1 cellular context compared by ENCODE assay signal in the genomic region with DNA sequence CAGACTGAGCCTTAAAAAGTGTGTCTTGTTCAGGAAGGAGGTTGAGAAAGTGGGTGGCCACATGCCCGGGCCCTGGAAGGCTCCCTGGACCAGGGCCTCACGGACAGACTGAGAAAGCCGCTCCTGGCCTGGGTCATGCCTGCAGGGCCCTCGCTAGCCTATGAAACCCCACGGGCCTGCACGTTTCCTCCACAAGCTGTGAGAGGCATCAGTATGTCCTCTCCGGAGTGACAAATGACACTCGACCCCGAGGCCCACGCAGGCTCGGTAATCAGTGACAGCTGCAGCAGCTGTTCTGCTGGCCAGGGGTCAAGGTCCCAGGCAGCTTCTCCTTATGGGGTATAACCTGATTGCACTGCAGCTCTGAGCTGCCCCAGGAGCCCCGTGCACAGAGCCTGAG.
TF ChIP-seq lines count a peak whose summit lies in the region.

No MANE protein-coding gene starts in this region.

TF ChIP-seq in K562, 482 proteins besides CTCF, POLR2A, EP300 and RAD21 (continued from another document):
- TF ChIP-seq HNRNPLL (IDR thresholded peaks at IDR 0.05; ENCODE audit: low read depth, low read length, poor library complexity, severe bottlenecking) (no peak), ZNF347 (CRISPR knock-in tag; IDR thresholded peaks at IDR 0.05; ENCODE audit: low read depth) (no peak), CCNT2 (IDR thresholded peaks at IDR 0.05; ENCODE audit: borderline replicate concordance, extremely low read depth, insufficient read length, low read depth, low read length) (no peak), NONO (IDR thresholded peaks at IDR 0.05; ENCODE audit: low read depth in 2 of 2, low read length in 1 of 2) (no peak), HLTF (IDR thresholded peaks at IDR 0.05) (no peak), ZNF717 (CRISPR knock-in tag; IDR thresholded peaks at IDR 0.05) (no peak), CBFA2T2 (conservative IDR thresholded peaks at IDR 0.05) (peak; percentile 40; the same call in 1 of the 2 replicates), HMGXB4 (CRISPR knock-in tag; IDR thresholded peaks at IDR 0.05) (no peak), ZNF316 (IDR thresholded peaks at IDR 0.05) (no peak), SMAD3 (CRISPR knock-in tag; conservative IDR thresholded peaks at IDR 0.05) (no peak), SRSF1 (IDR thresholded peaks at IDR 0.05; ENCODE audit: low read depth, low read length) (no peak), CBFA2T3 (IDR thresholded peaks at IDR 0.05) (peak; percentile 54), TFAP4 (CRISPR knock-in tag; IDR thresholded peaks at IDR 0.05; ENCODE audit: borderline replicate concordance) (peak; percentile 67; the same call in 1 of the 2 replicates), EGR1 (conservative IDR thresholded peaks at IDR 0.05) (peak; percentile 51), ZNF274 (IDR thresholded peaks at IDR 0.05; ENCODE audit: borderline replicate concordance, low read depth, low read length) (no peak), HDAC8 (tag; IDR thresholded peaks at IDR 0.05) (no peak), TCFL5 (CRISPR knock-in tag; conservative IDR thresholded peaks at IDR 0.05) (no peak), ZNF57 (CRISPR knock-in tag; IDR thresholded peaks at IDR 0.05) (no peak)
- TF ChIP-seq, protein P1, sequence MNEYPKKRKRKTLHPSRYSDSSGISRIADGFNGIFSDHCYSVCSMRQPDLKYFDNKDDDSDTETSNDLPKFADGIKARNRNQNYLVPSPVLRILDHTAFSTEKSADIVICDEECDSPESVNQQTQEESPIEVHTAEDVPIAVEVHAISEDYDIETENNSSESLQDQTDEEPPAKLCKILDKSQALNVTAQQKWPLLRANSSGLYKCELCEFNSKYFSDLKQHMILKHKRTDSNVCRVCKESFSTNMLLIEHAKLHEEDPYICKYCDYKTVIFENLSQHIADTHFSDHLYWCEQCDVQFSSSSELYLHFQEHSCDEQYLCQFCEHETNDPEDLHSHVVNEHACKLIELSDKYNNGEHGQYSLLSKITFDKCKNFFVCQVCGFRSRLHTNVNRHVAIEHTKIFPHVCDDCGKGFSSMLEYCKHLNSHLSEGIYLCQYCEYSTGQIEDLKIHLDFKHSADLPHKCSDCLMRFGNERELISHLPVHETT (CRISPR knock-in tag; conservative IDR thresholded peaks at IDR 0.05 in 1 of 2, IDR thresholded peaks at IDR 0.05 in 1 of 2) = no peak
